Comparison of ENCODE assay signal across 18 cellular contexts in genomic region chr6:73177221-73177944, GRCh38. TPM values are rescaled to one million over a fixed set of nuclear protein-coding genes. Genes with fewer than 3 reads are reported as not detected.
DNase-seq lines count a peak whose midpoint lies in the region; ATAC-seq and TF ChIP-seq lines count a peak whose summit lies in the region.
"Had no signal": no experiment of that assay in that cellular context is flagged by ENCODE, and none has a peak within 500 bp of the region (broad histone marks: within the 10 kb centered on the region; RNA-seq: fewer than 3 reads in every experiment).

No MANE protein-coding gene starts in this region.

- DNase-seq in GM06990 (ENCODE audit: extremely low read depth, insufficient read length) (peak; percentile 31), Calu3 (no peak), neural progenitor cell (ENCODE audit: low spot score) (no peak), ecto neural progenitor cell (ENCODE audit: low spot score) (no peak)
- no peak for DNase-seq in activated CD4-positive, CD25-positive, alpha-beta regulatory T cell (lab: John Stamatoyannopoulos, UW)
- DNase-seq: activated CD8-positive, alpha-beta T cell treated with anti-CD3 and anti-CD28 coated beads for 36 hours; activated naive CD8-positive, alpha-beta T cell treated with anti-CD3 and anti-CD28 coated beads, Interleukin-2, amount 10 ng/mL, durations not matched to agents 7 days and 5 days; cortex of kidney; DND-41; foreskin keratinocyte; NCI-H1694; stimulated activated CD4-positive, alpha-beta T cell treated with anti-CD3 and anti-CD28 coated beads, Interleukin-15, amount 100 ng/mL, for 24 hours; T-helper 17 cell had no signal

- no peaks in the 10 kb centered on the region for H3K79me2 ChIP-seq in neural progenitor cell (ENCODE audit: low read depth)

- H3K36me3 Mint-ChIP-seq in Calu3 (ENCODE audit: insufficient read depth, unreplicated experiment) (no peaks in the 10 kb centered on the region), neural progenitor cell (no peaks in the 10 kb centered on the region)
- H3K36me3 Mint-ChIP-seq: activated naive CD8-positive, alpha-beta T cell treated with anti-CD3 and anti-CD28 coated beads, Interleukin-2, amount 10 ng/mL, durations not matched to agents 7 days and 5 days had no signal

- H3K4me3 ChIP-seq in GM06990 (replicated peaks; ENCODE audit: low read depth, low read length) = no peak overlapping the region
- no peak overlapping the region for H3K4me3 ChIP-seq in neural progenitor cell

- H3K27me3 ChIP-seq in GM06990 (replicated peaks; ENCODE audit: control insufficient read depth, insufficient read depth, low read length) (no peaks in the 10 kb centered on the region), neural progenitor cell (no peaks in the 10 kb centered on the region)
- H3K27me3 ChIP-seq: foreskin keratinocyte, neutrophil had no signal

- H3K9me3 Mint-ChIP-seq in Calu3 (ENCODE audit: low read depth, unreplicated experiment) (no peaks in the 10 kb centered on the region), neural progenitor cell (no peaks in the 10 kb centered on the region)
- H3K9me3 Mint-ChIP-seq: activated CD8-positive, alpha-beta T cell treated with anti-CD3 and anti-CD28 coated beads for 36 hours; activated naive CD8-positive, alpha-beta T cell treated with anti-CD3 and anti-CD28 coated beads, Interleukin-2, amount 10 ng/mL, durations not matched to agents 7 days and 5 days had no signal

- H3K4me1 Mint-ChIP-seq in Calu3 (ENCODE audit: low read depth, unreplicated experiment) (no peaks in the 10 kb centered on the region), neural progenitor cell (peaks cover 12% of the 10 kb centered on the region)

- no peaks in the 10 kb centered on the region for H3K4me1 ChIP-seq in neural progenitor cell

- H3K27me3 Mint-ChIP-seq in Calu3 (ENCODE audit: unreplicated experiment) = no peaks in the 10 kb centered on the region
- H3K27me3 Mint-ChIP-seq in neural progenitor cell (ENCODE audit: insufficient read depth, low read depth) = no peaks in the 10 kb centered on the region
- H3K27me3 Mint-ChIP-seq: activated CD8-positive, alpha-beta T cell treated with anti-CD3 and anti-CD28 coated beads for 36 hours; activated naive CD8-positive, alpha-beta T cell treated with anti-CD3 and anti-CD28 coated beads, Interleukin-2, amount 10 ng/mL, durations not matched to agents 7 days and 5 days had no signal

- no peaks in the 10 kb centered on the region for H4K20me1 ChIP-seq in neural progenitor cell (ENCODE audit: low read depth)

- H3K4me3 Mint-ChIP-seq in Calu3 (ENCODE audit: low read depth, unreplicated experiment) (no peak overlapping the region), neural progenitor cell (no peak overlapping the region)
- H3K4me3 Mint-ChIP-seq: activated CD8-positive, alpha-beta T cell treated with anti-CD3 and anti-CD28 coated beads for 36 hours; activated naive CD8-positive, alpha-beta T cell treated with anti-CD3 and anti-CD28 coated beads, Interleukin-2, amount 10 ng/mL, durations not matched to agents 7 days and 5 days; T-helper 17 cell had no signal

- no peak overlapping the region for H3K9ac ChIP-seq in neural progenitor cell

- no peaks in the 10 kb centered on the region for H3F3A ChIP-seq in neural progenitor cell (ENCODE audit: low read depth)

- BruUV-seq in Calu3 (replicated peaks; lab: Mats Ljungman, UMichigan) = no TSS peak

- CTCF ChIA-PET in Calu3 (lab: Charles Lee) = no interaction called here

- H3K4me2 ChIP-seq in neural progenitor cell = no peak overlapping the region

- no peak overlapping the region for H3K27ac ChIP-seq in neural progenitor cell
- H3K27ac ChIP-seq: foreskin keratinocyte, neutrophil had no signal

- no peaks in the 10 kb centered on the region for H3K9me3 ChIP-seq in neural progenitor cell (ENCODE audit: low read depth)
- H3K9me3 ChIP-seq: neutrophil had no signal

- no peak overlapping the region for H2AFZ ChIP-seq in neural progenitor cell (replicated peaks)

- H3K36me3 ChIP-seq in GM06990 (ENCODE audit: control insufficient read depth, insufficient read depth, low read length) (no peaks in the 10 kb centered on the region), neural progenitor cell (no peaks in the 10 kb centered on the region)
- H3K36me3 ChIP-seq: neutrophil had no signal

- ATAC-seq in GM19397 (IDR thresholded peaks at IDR 0.05; ENCODE audit: unreplicated experiment) (peak; percentile 51), HG02763 (IDR thresholded peaks at IDR 0.05; ENCODE audit: unreplicated experiment) (peak; percentile 61), HG03469 (IDR thresholded peaks at IDR 0.05; ENCODE audit: unreplicated experiment) (peak; percentile 55)
- ATAC-seq: activated CD8-positive, alpha-beta T cell treated with anti-CD3 and anti-CD28 coated beads for 36 hours; foreskin keratinocyte; T-helper 17 cell had no signal

- H3K27ac Mint-ChIP-seq in Calu3 (ENCODE audit: unreplicated experiment) = no peak overlapping the region
- no peak overlapping the region for H3K27ac Mint-ChIP-seq in neural progenitor cell
- H3K27ac Mint-ChIP-seq: activated CD8-positive, alpha-beta T cell treated with anti-CD3 and anti-CD28 coated beads for 36 hours; activated naive CD8-positive, alpha-beta T cell treated with anti-CD3 and anti-CD28 coated beads, Interleukin-2, amount 10 ng/mL, durations not matched to agents 7 days and 5 days; T-helper 17 cell had no signal

- TF ChIP-seq CTCF in GM06990 (IDR thresholded peaks at IDR 0.05; ENCODE audit: insufficient read depth, low read length, poor library complexity, severe bottlenecking) (no peak), Calu3 (IDR thresholded peaks at IDR 0.05; ENCODE audit: unreplicated experiment) (no peak), neural progenitor cell (IDR thresholded peaks at IDR 0.05) (no peak)

- intact Hi-C loops in Calu3 (cut with micrococcal nuclease; ENCODE audit: unreplicated experiment) = no loop called here

RNA-seq across cellular contexts. Expression of gene KHDC1L, which starts 47.9 kb away (rescaled TPM):
- not detected in 2 replicates for total RNA-seq in Calu3 (2022)
- 1.9 and 2.1 TPM in 2 replicates for total RNA-seq in neural progenitor cell (ENCODE audit: low replicate concordance)
- total RNA-seq: activated CD8-positive, alpha-beta T cell treated with anti-CD3 and anti-CD28 coated beads for 36 hours; activated naive CD8-positive, alpha-beta T cell treated with anti-CD3 and anti-CD28 coated beads, Interleukin-2, amount 10 ng/mL, durations not matched to agents 7 days and 5 days; kidney epithelial cell; T-helper 17 cell had no signal
